1 cellular context compared by ENCODE assay signal in the genomic region with DNA sequence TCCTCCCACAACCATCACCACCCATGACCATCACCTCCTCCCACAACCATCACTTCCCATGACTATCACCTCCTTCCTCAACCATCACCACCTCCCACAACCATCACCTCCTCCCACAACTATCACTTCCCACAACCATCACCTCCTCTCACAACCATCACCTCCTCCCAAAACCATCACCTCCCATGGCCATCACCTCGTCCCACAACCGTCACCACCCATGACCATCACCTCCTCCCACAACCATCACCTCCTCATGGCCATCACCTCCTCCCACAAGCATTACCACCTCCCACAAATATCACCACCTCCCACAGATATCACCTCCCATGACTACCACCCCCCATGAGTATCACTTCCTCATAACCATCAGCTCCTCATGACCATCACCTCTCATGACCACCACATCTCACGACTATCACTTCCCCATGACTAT.
TF ChIP-seq lines count a peak whose summit lies in the region.

No MANE protein-coding gene starts in this region.

TF ChIP-seq in GM12878, 131 proteins besides CTCF, POLR2A, EP300 and RAD21 (continued from another document):
- TF ChIP-seq, protein P1, sequence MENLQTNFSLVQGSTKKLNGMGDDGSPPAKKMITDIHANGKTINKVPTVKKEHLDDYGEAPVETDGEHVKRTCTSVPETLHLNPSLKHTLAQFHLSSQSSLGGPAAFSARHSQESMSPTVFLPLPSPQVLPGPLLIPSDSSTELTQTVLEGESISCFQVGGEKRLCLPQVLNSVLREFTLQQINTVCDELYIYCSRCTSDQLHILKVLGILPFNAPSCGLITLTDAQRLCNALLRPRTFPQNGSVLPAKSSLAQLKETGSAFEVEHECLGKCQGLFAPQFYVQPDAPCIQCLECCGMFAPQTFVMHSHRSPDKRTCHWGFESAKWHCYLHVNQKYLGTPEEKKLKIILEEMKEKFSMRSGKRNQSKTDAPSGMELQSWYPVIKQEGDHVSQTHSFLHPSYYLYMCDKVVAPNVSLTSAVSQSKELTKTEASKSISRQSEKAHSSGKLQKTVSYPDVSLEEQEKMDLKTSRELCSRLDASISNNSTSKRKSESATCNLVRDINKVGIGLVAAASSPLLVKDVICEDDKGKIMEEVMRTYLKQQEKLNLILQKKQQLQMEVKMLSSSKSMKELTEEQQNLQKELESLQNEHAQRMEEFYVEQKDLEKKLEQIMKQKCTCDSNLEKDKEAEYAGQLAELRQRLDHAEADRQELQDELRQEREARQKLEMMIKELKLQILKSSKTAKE (IDR thresholded peaks at IDR 0.05; ENCODE audit: low read depth, poor library complexity, severe bottlenecking): no peak
- peak; percentile 48; the same call in 1 of the 2 replicates for TF ChIP-seq SPI1 (IDR thresholded peaks at IDR 0.05; ENCODE audit: borderline replicate concordance, insufficient read depth, low read depth, low read length)
- TF ChIP-seq, protein P2, sequence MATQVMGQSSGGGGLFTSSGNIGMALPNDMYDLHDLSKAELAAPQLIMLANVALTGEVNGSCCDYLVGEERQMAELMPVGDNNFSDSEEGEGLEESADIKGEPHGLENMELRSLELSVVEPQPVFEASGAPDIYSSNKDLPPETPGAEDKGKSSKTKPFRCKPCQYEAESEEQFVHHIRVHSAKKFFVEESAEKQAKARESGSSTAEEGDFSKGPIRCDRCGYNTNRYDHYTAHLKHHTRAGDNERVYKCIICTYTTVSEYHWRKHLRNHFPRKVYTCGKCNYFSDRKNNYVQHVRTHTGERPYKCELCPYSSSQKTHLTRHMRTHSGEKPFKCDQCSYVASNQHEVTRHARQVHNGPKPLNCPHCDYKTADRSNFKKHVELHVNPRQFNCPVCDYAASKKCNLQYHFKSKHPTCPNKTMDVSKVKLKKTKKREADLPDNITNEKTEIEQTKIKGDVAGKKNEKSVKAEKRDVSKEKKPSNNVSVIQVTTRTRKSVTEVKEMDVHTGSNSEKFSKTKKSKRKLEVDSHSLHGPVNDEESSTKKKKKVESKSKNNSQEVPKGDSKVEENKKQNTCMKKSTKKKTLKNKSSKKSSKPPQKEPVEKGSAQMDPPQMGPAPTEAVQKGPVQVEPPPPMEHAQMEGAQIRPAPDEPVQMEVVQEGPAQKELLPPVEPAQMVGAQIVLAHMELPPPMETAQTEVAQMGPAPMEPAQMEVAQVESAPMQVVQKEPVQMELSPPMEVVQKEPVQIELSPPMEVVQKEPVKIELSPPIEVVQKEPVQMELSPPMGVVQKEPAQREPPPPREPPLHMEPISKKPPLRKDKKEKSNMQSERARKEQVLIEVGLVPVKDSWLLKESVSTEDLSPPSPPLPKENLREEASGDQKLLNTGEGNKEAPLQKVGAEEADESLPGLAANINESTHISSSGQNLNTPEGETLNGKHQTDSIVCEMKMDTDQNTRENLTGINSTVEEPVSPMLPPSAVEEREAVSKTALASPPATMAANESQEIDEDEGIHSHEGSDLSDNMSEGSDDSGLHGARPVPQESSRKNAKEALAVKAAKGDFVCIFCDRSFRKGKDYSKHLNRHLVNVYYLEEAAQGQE (IDR thresholded peaks at IDR 0.05; ENCODE audit: low read depth, low read length): no peak
